In genomic region chr17:76054112-76054476, GRCh38 we compare ENCODE assay signal across 13 cellular contexts. TPM values are rescaled to one million over a fixed set of nuclear protein-coding genes. Genes with fewer than 3 reads are reported as not detected.
DNase-seq lines count a peak whose midpoint lies in the region; FAIRE-seq and TF ChIP-seq lines count a peak whose summit lies in the region.
"Had no signal": no experiment of that assay in that cellular context is flagged by ENCODE, and none has a peak within 500 bp of the region (broad histone marks: within the 10 kb centered on the region; RNA-seq: fewer than 3 reads in every experiment).

No MANE protein-coding gene starts in this region.

- no peak for FAIRE-seq in bronchial epithelial cell (lab: Jason Lieb, UNC)

- H3K36me3 ChIP-seq in ACC112 (ENCODE audit: insufficient read depth, low read length) (peaks cover 26% of the 10 kb centered on the region), HUES48 (ENCODE audit: control insufficient read depth, insufficient read depth, low read length) (peaks cover 90% of the 10 kb centered on the region), bronchial epithelial cell (ENCODE audit: control insufficient read depth, insufficient read depth, low read length) (peaks cover 24% of the 10 kb centered on the region), mesenchymal stem cell (ENCODE audit: control insufficient read depth in 1 of 2, insufficient read depth in 2 of 2, low read depth in 1 of 2, low read length in 2 of 2) (peaks cover 49 to 89% of the 10 kb centered on the region in 2 experiments)
- H3K36me3 ChIP-seq in CD4-positive, alpha-beta memory T cell (ENCODE audit: insufficient read depth, low read length), result peaks cover 72% of the 10 kb centered on the region

- 100% methylated on average over 1 of the region's 4 CpGs for WGBS in mesenchymal stem cell

- H2BK5ac ChIP-seq in mesenchymal stem cell (ENCODE audit: low read depth, low read length, poor library complexity, severe bottlenecking), result no peak overlapping the region

- H3K27me3 ChIP-seq in ACC112 (ENCODE audit: insufficient read depth, low read length) (no peaks in the 10 kb centered on the region), HUES48 (ENCODE audit: control insufficient read depth, insufficient read depth, low read length) (no peaks in the 10 kb centered on the region), bronchial epithelial cell (ENCODE audit: control insufficient read depth, insufficient read depth, low read length) (no peaks in the 10 kb centered on the region), mesenchymal stem cell (ENCODE audit: control insufficient read depth in 1 of 2, insufficient read depth in 1 of 2, low read length in 2 of 2) (no peaks in the 10 kb centered on the region)
- H3K27me3 ChIP-seq in CD4-positive, alpha-beta memory T cell (ENCODE audit: insufficient read depth, low read length), result no peaks in the 10 kb centered on the region

- H3K36me3 Mint-ChIP-seq in CD4-positive, alpha-beta memory T cell, result peaks cover 53 to 68% of the 10 kb centered on the region in 2 donors

- no peak for TF ChIP-seq CTCF in bronchial epithelial cell (IDR thresholded peaks at IDR 0.05; ENCODE audit: insufficient read depth, low read length, severe bottlenecking)

- H2BK120ac ChIP-seq in mesenchymal stem cell (ENCODE audit: low read depth, low read length), result no peak overlapping the region

- H2BK15ac ChIP-seq in mesenchymal stem cell (ENCODE audit: low read depth, poor library complexity, severe bottlenecking), result no peak overlapping the region

- H3K4me2 ChIP-seq in mesenchymal stem cell (ENCODE audit: low read length, poor library complexity, severe bottlenecking), result no peak overlapping the region
- H3K4me2 ChIP-seq: SK-N-SH had no signal

- H2AFZ ChIP-seq in ACC112 (ENCODE audit: low read length, unreplicated experiment) (no peak overlapping the region), mesenchymal stem cell (ENCODE audit: low read depth, low read length) (no peak overlapping the region)

- H3K23ac ChIP-seq in mesenchymal stem cell (ENCODE audit: low read length in 2 of 2), result no peak overlapping the region

- no peak overlapping the region for H2BK12ac ChIP-seq in mesenchymal stem cell (ENCODE audit: low read length in 2 of 2)

- no peak overlapping the region for H3K4ac ChIP-seq in mesenchymal stem cell (ENCODE audit: low read depth in 1 of 2, low read length in 2 of 2)

- H4K91ac ChIP-seq in mesenchymal stem cell (ENCODE audit: low read length), result no peak overlapping the region

- peak overlapping the region in 3 of 7 donors; percentile 39 to 53 (median 52) for H3K27ac Mint-ChIP-seq in CD4-positive, alpha-beta memory T cell

- H3K9me3 ChIP-seq in HUES48 (ENCODE audit: control insufficient read depth, insufficient read depth, low read length) (no peaks in the 10 kb centered on the region), mesenchymal stem cell (ENCODE audit: control insufficient read depth, low read length) (peaks cover 3% of the 10 kb centered on the region)
- no peaks in the 10 kb centered on the region for H3K9me3 ChIP-seq in CD4-positive, alpha-beta memory T cell (ENCODE audit: control insufficient read depth in 1 of 2, low read length in 2 of 2)
- H3K9me3 ChIP-seq: SK-N-SH had no signal

- H3K79me2 ChIP-seq in ACC112 (ENCODE audit: control insufficient read depth, insufficient read depth, low read length, unreplicated experiment), result peaks cover 12% of the 10 kb centered on the region

- H3K9me3 Mint-ChIP-seq in CD4-positive, alpha-beta memory T cell, result no peaks in the 10 kb centered on the region

- H3K79me1 ChIP-seq in mesenchymal stem cell (replicated peaks; ENCODE audit: low read length, poor library complexity, severe bottlenecking), result peaks cover 15% of the 10 kb centered on the region

- no peak overlapping the region for H3K14ac ChIP-seq in mesenchymal stem cell (ENCODE audit: low read length in 2 of 2)

- H4K8ac ChIP-seq in mesenchymal stem cell (ENCODE audit: low read length), result no peak overlapping the region

- H3K4me3 ChIP-seq in ACC112 (ENCODE audit: low read depth, low read length), result peak overlapping the region; percentile 48; the same call in 1 of the 2 replicates
- no peak overlapping the region for H3K4me3 ChIP-seq in HUES48 (ENCODE audit: low read depth, low read length)
- no peak overlapping the region for H3K4me3 ChIP-seq in bronchial epithelial cell (ENCODE audit: low read depth, low read length)
- no peak overlapping the region for H3K4me3 ChIP-seq in mesenchymal stem cell (ENCODE audit: insufficient read depth in 1 of 2, low read depth in 1 of 2, low read length in 2 of 2)
- H3K4me3 ChIP-seq in CD4-positive, alpha-beta memory T cell (ENCODE audit: low read length in 2 of 2), result no peak overlapping the region

- peak overlapping the region; percentile 75 for H2AK5ac ChIP-seq in mesenchymal stem cell (ENCODE audit: low read length, severe bottlenecking)

- DNase-seq in bronchial epithelial cell (ENCODE audit: low read depth), result peak; percentile 95
- DNase-seq in mesenchymal stem cell, result peak; percentile 47
- no peak for DNase-seq in inferior parietal cortex (ENCODE audit: extremely low spot score)
- DNase-seq in CD4-positive, alpha-beta memory T cell, result no peak
- DNase-seq in hippocampal formation (lab: John Stamatoyannopoulos, UW), result no peak
- no peak for DNase-seq in stimulated activated CD4-positive, alpha-beta T cell treated with anti-CD3 and anti-CD28 coated beads, Interleukin-4, amount 100 ng/mL, for 24 hours
- DNase-seq: NCI-H69, SK-N-SH had no signal

- H3K4me1 ChIP-seq in ACC112 (ENCODE audit: control insufficient read depth, insufficient read depth, low read length, unreplicated experiment) (peaks cover 22% of the 10 kb centered on the region), HUES48 (ENCODE audit: control insufficient read depth, insufficient read depth, low read length) (no peaks in the 10 kb centered on the region), mesenchymal stem cell (ENCODE audit: control insufficient read depth, insufficient read depth, low read depth, low read length) (peaks cover 22% of the 10 kb centered on the region)
- peaks cover 3% of the 10 kb centered on the region for H3K4me1 ChIP-seq in CD4-positive, alpha-beta memory T cell (ENCODE audit: insufficient read depth, low read length)

- POLR2A ChIA-PET in CD4-positive, alpha-beta memory T cell (lab: Charles Lee; ENCODE audit: partially characterized antibody), result interaction anchor here (0.9 to 2.7 kb wide), 3 partner anchors 10 to 213 kb away, joined by 3 to 7 read pairs (median 3); no protein-coding TSS in a partner anchor

- no peak overlapping the region for H3K9ac ChIP-seq in HUES48 (ENCODE audit: low read depth, low read length)
- H3K9ac ChIP-seq in mesenchymal stem cell (ENCODE audit: low read length), result no peak overlapping the region
- H3K9ac ChIP-seq: SK-N-SH had no signal

- H3K4me1 Mint-ChIP-seq in CD4-positive, alpha-beta memory T cell, result peaks cover 8 to 19% (median 15%) of the 10 kb centered on the region in 4 donors

- H3K27ac ChIP-seq in ACC112 (ENCODE audit: low read depth, low read length), result peak overlapping the region; percentile 86
- H3K27ac ChIP-seq in HUES48 (ENCODE audit: low read depth, low read length), result peak overlapping the region; percentile 32
- H3K27ac ChIP-seq in mesenchymal stem cell (ENCODE audit: low read length, poor library complexity, severe bottlenecking), result peak overlapping the region; percentile 65
- no peak overlapping the region for H3K27ac ChIP-seq in CD4-positive, alpha-beta memory T cell (ENCODE audit: low read depth, low read length)

- no peak overlapping the region for H3K4me3 Mint-ChIP-seq in CD4-positive, alpha-beta memory T cell

- intact Hi-C loops in CD4-positive, alpha-beta memory T cell (cut with micrococcal nuclease), result no loop called here

- H3K18ac ChIP-seq in mesenchymal stem cell (ENCODE audit: low read depth in 1 of 2, low read length in 2 of 2), result no peak overlapping the region

- no peaks in the 10 kb centered on the region for H3K27me3 Mint-ChIP-seq in CD4-positive, alpha-beta memory T cell

- CTCF ChIA-PET in CD4-positive, alpha-beta memory T cell (lab: Charles Lee; ENCODE audit: partially characterized antibody), result interaction anchor here (2.2 kb wide), 1 partner anchor 40 kb away, joined by 12 read pairs; no protein-coding TSS in a partner anchor

RNA-seq across cellular contexts. Expression of gene SRP68, which starts 18.2 kb away (rescaled TPM):
- 42.9 and 54.8 TPM in 2 replicates for total RNA-seq in bronchial epithelial cell
- 56.0 TPM for polyA plus RNA-seq in mesenchymal stem cell (2013, experiment 1 of 2)
- 57.0 TPM for polyA plus RNA-seq in mesenchymal stem cell (2013, experiment 2 of 2)
- 10 to 100 TPM; 86.5 to 92.4 TPM for total RNA-seq in CD4-positive, alpha-beta memory T cell
- polyA plus RNA-seq in CD4-positive, alpha-beta memory T cell, result 10 to 100 TPM; 59.1 to 84.9 TPM

RNA-seq across cellular contexts. Expression of gene GALR2, which starts 20.5 kb away (rescaled TPM):
- not detected in 2 replicates for total RNA-seq in bronchial epithelial cell
- 0.12 TPM for polyA plus RNA-seq in mesenchymal stem cell (2013, experiment 1 of 2)
- polyA plus RNA-seq in mesenchymal stem cell (2013, experiment 2 of 2), result 0.11 TPM
- not detected for total RNA-seq in CD4-positive, alpha-beta memory T cell
- under 1 TPM in 1 of 2 donors, not detected in 1; 0.37 TPM for polyA plus RNA-seq in CD4-positive, alpha-beta memory T cell
- total RNA-seq: glomerular endothelial cell, sciatic nerve had no signal
- polyA plus RNA-seq: BJ had no signal

RNA-seq across cellular contexts. Expression of gene ZACN, which starts 24.9 kb away (rescaled TPM):
- not detected in 2 replicates for total RNA-seq in bronchial epithelial cell
- 0.03 TPM for polyA plus RNA-seq in mesenchymal stem cell (2013, experiment 1 of 2)
- polyA plus RNA-seq in mesenchymal stem cell (2013, experiment 2 of 2), result not detected
- total RNA-seq in CD4-positive, alpha-beta memory T cell, result under 1 TPM in 1 of 2 experiments, not detected in 1; 0.35 TPM
- polyA plus RNA-seq in CD4-positive, alpha-beta memory T cell, result 1 to 10 TPM in 1 of 2 donors, not detected in 1; 1.0 TPM
- total RNA-seq: glomerular endothelial cell, sciatic nerve had no signal
- polyA plus RNA-seq: SK-N-SH had no signal

RNA-seq across cellular contexts. Expression of gene EVPL, which starts 27.0 kb away (rescaled TPM):
- 27.1 and 93.3 TPM in 2 replicates for total RNA-seq in bronchial epithelial cell
- not detected for polyA plus RNA-seq in mesenchymal stem cell (2013, experiment 1 of 2)
- not detected for polyA plus RNA-seq in mesenchymal stem cell (2013, experiment 2 of 2)
- total RNA-seq in CD4-positive, alpha-beta memory T cell, result not detected
- polyA plus RNA-seq in CD4-positive, alpha-beta memory T cell, result not detected
- polyA plus RNA-seq: BJ had no signal

RNA-seq across cellular contexts. Expression of gene EXOC7, which starts 49.5 kb away (rescaled TPM):
- total RNA-seq in bronchial epithelial cell, result 41.9 and 49.5 TPM in 2 replicates
- 87.1 TPM for polyA plus RNA-seq in mesenchymal stem cell (2013, experiment 1 of 2)
- polyA plus RNA-seq in mesenchymal stem cell (2013, experiment 2 of 2), result 86.9 TPM
- 100 to 1,000 TPM; 183 to 184 TPM for total RNA-seq in CD4-positive, alpha-beta memory T cell
- 10 to 100 TPM; 36.2 to 66.9 TPM for polyA plus RNA-seq in CD4-positive, alpha-beta memory T cell

Comparison
In these comparisons a context has a peak if more than half of its experiments do, and no peak if none do; other contexts are left out.
1. DNase-seq: peak in bronchial epithelial cell (single experiment) and mesenchymal stem cell (single experiment); none in inferior parietal cortex (single experiment), CD4-positive, alpha-beta memory T cell (0 of 5), hippocampal formation (0 of 2) and stimulated activated CD4-positive, alpha-beta T cell treated with anti-CD3 and anti-CD28 coated beads, Interleukin-4, amount 100 ng/mL, for 24 hours (single experiment).